17 cellular contexts compared by ENCODE assay signal in genomic region chr5:53431665-53432064, GRCh38.
"Had no signal": no experiment of that assay in that cellular context is flagged by ENCODE, and none has a peak within 500 bp of the region (broad histone marks: within the 10 kb centered on the region; RNA-seq: fewer than 3 reads in every experiment).

No MANE protein-coding gene starts in this region.

- H3K4me3 ChIP-seq: esophagus squamous epithelium, lower lobe of right lung, right atrium auricular region, thyroid gland, uterus had no signal

- FAIRE-seq: bronchial epithelial cell had no signal

- H3K27ac ChIP-seq: esophagus squamous epithelium, lower lobe of right lung, right atrium auricular region, thyroid gland, uterus had no signal

- DNase-seq: activated CD4-positive, alpha-beta T cell treated with anti-CD3 and anti-CD28 coated beads, Interleukin-2, amount 50 U/mL, for 48 hours; activated CD4-positive, CD25-positive, alpha-beta regulatory T cell treated with anti-CD3 and anti-CD28 coated beads, Interleukin-2, amount 50 U/mL, for 72 hours; activated gamma-delta T cell; activated T-cell treated with anti-CD3 and anti-CD28 coated beads, Interleukin-2, amount 50 U/mL, for 48 hours; anterior cingulate cortex; esophagus squamous epithelium; hippocampal formation; left cardiac atrium; lower lobe of right lung; midbrain; thyroid gland; uterus had no signal

- H3K4me3 Mint-ChIP-seq: activated naive CD8-positive, alpha-beta T cell; stimulated activated effector memory CD8-positive, alpha-beta T cell treated with anti-CD3 and anti-CD28 coated beads, Interleukin-12 subunit alpha, Interleukin-12 subunit beta, amount 100 ng/mL, for 72 hours; T-helper 2 cell treated with Interferon-gamma antibody and Interleukin-4, amounts not matched to agents 5 μg/mL and 100 μg/mL, for 36 hours had no signal

- H3K36me3 ChIP-seq: esophagus squamous epithelium, lower lobe of right lung, right atrium auricular region, thyroid gland, uterus had no signal

- H3K36me3 Mint-ChIP-seq: activated naive CD8-positive, alpha-beta T cell; stimulated activated effector memory CD8-positive, alpha-beta T cell treated with anti-CD3 and anti-CD28 coated beads, Interleukin-12 subunit alpha, Interleukin-12 subunit beta, amount 100 ng/mL, for 72 hours had no signal

- H3K9me3 Mint-ChIP-seq: stimulated activated effector memory CD8-positive, alpha-beta T cell treated with anti-CD3 and anti-CD28 coated beads, Interleukin-12 subunit alpha, Interleukin-12 subunit beta, amount 100 ng/mL, for 72 hours; T-helper 2 cell treated with Interferon-gamma antibody and Interleukin-4, amounts not matched to agents 5 μg/mL and 100 μg/mL, for 36 hours had no signal

- H3K27me3 ChIP-seq: esophagus squamous epithelium, right atrium auricular region, thyroid gland, uterus had no signal

- H3K27ac Mint-ChIP-seq: activated naive CD8-positive, alpha-beta T cell; stimulated activated effector memory CD8-positive, alpha-beta T cell treated with anti-CD3 and anti-CD28 coated beads, Interleukin-12 subunit alpha, Interleukin-12 subunit beta, amount 100 ng/mL, for 72 hours; T-helper 2 cell treated with Interferon-gamma antibody and Interleukin-4, amounts not matched to agents 5 μg/mL and 100 μg/mL, for 36 hours had no signal

- H3K4me1 ChIP-seq: esophagus squamous epithelium, lower lobe of right lung, right atrium auricular region, thyroid gland, uterus had no signal

- H3K4me1 Mint-ChIP-seq: stimulated activated effector memory CD8-positive, alpha-beta T cell treated with anti-CD3 and anti-CD28 coated beads, Interleukin-12 subunit alpha, Interleukin-12 subunit beta, amount 100 ng/mL, for 72 hours had no signal

- H3K9me3 ChIP-seq: esophagus squamous epithelium, lower lobe of right lung, right atrium auricular region, thyroid gland, uterus had no signal
